ENCODE assay signal across 8 cellular contexts in the genomic region with DNA sequence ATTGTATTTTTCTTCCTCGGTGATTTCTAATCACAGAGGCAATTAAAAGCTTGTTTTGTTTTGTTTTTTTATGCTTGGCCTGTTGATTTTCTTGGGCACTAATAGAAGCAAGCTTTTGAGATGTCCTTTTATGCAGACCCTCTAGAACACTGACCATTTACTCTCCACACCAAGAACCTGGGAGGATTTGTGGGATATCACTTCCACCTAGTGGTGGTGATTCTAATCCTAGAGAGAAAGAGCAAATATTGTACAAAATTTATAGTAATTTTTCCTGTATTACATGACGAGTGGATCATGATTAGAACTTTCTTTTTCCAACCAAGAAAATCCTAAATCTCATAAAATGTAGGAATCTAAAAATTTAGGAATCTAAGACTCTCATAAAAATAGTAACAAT. TPM values are rescaled to one million over a fixed set of nuclear protein-coding genes. Genes with fewer than 3 reads are reported as not detected.
DNase-seq lines count a peak whose midpoint lies in the region; ATAC-seq, FAIRE-seq and TF ChIP-seq lines count a peak whose summit lies in the region.

No MANE protein-coding gene starts in this region.

- H3K9ac ChIP-seq in mesenchymal stem cell (ENCODE audit: low read length), result peak overlapping the region; percentile 44

- no peak overlapping the region for H4K91ac ChIP-seq in mesenchymal stem cell (ENCODE audit: low read length)

- H2BK5ac ChIP-seq in mesenchymal stem cell (ENCODE audit: low read depth, low read length, poor library complexity, severe bottlenecking), result no peak overlapping the region

- H2BK12ac ChIP-seq in mesenchymal stem cell (ENCODE audit: low read length in 2 of 2), result no peak overlapping the region

- H3K4me1 Mint-ChIP-seq in brain, result no peaks in the 10 kb centered on the region

- no peak overlapping the region for H3K4me3 Mint-ChIP-seq in brain

- no peaks in the 10 kb centered on the region for H3K79me1 ChIP-seq in mesenchymal stem cell (replicated peaks; ENCODE audit: low read length, poor library complexity, severe bottlenecking)

- no peak overlapping the region for H3K27ac ChIP-seq in mesenchymal stem cell (ENCODE audit: low read length, poor library complexity, severe bottlenecking)

- H2BK15ac ChIP-seq in mesenchymal stem cell (ENCODE audit: low read depth, poor library complexity, severe bottlenecking), result no peak overlapping the region

- H3K4ac ChIP-seq in mesenchymal stem cell (ENCODE audit: low read depth in 1 of 2, low read length in 2 of 2), result no peak overlapping the region

- no peak for FAIRE-seq in D721Med (lab: Jason Lieb, UNC)

- no peaks in the 10 kb centered on the region for H3K9me3 ChIP-seq in mesenchymal stem cell (ENCODE audit: control insufficient read depth, low read length)

- H3K27ac Mint-ChIP-seq in brain, result peak overlapping the region in 2 of 5 experiments; percentile 30 to 48

- WGBS in mesenchymal stem cell, result 100% methylated on average over 1 of the region's 2 CpGs

- H3K4me2 ChIP-seq in mesenchymal stem cell (ENCODE audit: low read length, poor library complexity, severe bottlenecking), result no peak overlapping the region

- peaks cover 2% of the 10 kb centered on the region in 2 experiments for H3K36me3 ChIP-seq in mesenchymal stem cell (ENCODE audit: control insufficient read depth in 1 of 2, insufficient read depth in 2 of 2, low read depth in 1 of 2, low read length in 2 of 2)

- no peaks in the 10 kb centered on the region for H3K27me3 ChIP-seq in mesenchymal stem cell (ENCODE audit: control insufficient read depth in 1 of 2, insufficient read depth in 1 of 2, low read length in 2 of 2)

- H3K4me1 ChIP-seq in mesenchymal stem cell (ENCODE audit: control insufficient read depth, insufficient read depth, low read depth, low read length), result no peaks in the 10 kb centered on the region

- no peak overlapping the region for H3K18ac ChIP-seq in mesenchymal stem cell (ENCODE audit: low read depth in 1 of 2, low read length in 2 of 2)

- H3K27me3 Mint-ChIP-seq in brain, result peaks cover 5% of the 10 kb centered on the region

- no peak for DNase-seq in D721Med (ENCODE audit: insufficient read length, low spot score)
- peak; percentile 26 for DNase-seq in NAMALWA (ENCODE audit: low spot score)
- DNase-seq in mesenchymal stem cell, result peak; percentile 53
- DNase-seq in LoVo (ENCODE audit: low spot score), result no peak
- DNase-seq in mesenteric fat pad (ENCODE audit: low spot score), result no peak
- DNase-seq in NCI-H1436 treated with DMSO at 0.1 percent for 48 hours (lab: John Stamatoyannopoulos, UW), result no peak
- DNase-seq in sciatic nerve (ENCODE audit: low spot score), result no peak

- no peaks in the 10 kb centered on the region for H3K9me3 Mint-ChIP-seq in brain

- ATAC-seq in sciatic nerve, result no peak

- H4K8ac ChIP-seq in mesenchymal stem cell (ENCODE audit: low read length), result no peak overlapping the region

- no peaks in the 10 kb centered on the region for H3K36me3 Mint-ChIP-seq in brain

- H2AK5ac ChIP-seq in mesenchymal stem cell (ENCODE audit: low read length, severe bottlenecking), result no peak overlapping the region

- TF ChIP-seq CTCF in D721Med (IDR thresholded peaks at IDR 0.05; ENCODE audit: insufficient read depth, missing control alignments) (peak; percentile 65), brain (conservative IDR thresholded peaks at IDR 0.05) (peak; percentile 76 to 84)

- no peak overlapping the region for H3K4me3 ChIP-seq in mesenchymal stem cell (ENCODE audit: insufficient read depth in 1 of 2, low read depth in 1 of 2, low read length in 2 of 2)

- H3K23ac ChIP-seq in mesenchymal stem cell (ENCODE audit: low read length in 2 of 2), result no peak overlapping the region

- H3K14ac ChIP-seq in mesenchymal stem cell (ENCODE audit: low read length in 2 of 2), result no peak overlapping the region

- no peak overlapping the region for H2BK120ac ChIP-seq in mesenchymal stem cell (ENCODE audit: low read depth, low read length)

- intact Hi-C loops in sciatic nerve (cut with DNase I), result no loop called here

- no peak overlapping the region for H2AFZ ChIP-seq in mesenchymal stem cell (ENCODE audit: low read depth, low read length)

RNA-seq across cellular contexts. Expression of gene NEMP2, which starts 23.4 kb away (rescaled TPM):
- polyA plus RNA-seq in brain (ENCODE audit: insufficient read depth, low read depth, low replicate concordance), result 4.0 TPM
- polyA plus RNA-seq in mesenchymal stem cell (2013, experiment 1 of 2), result 1.2 TPM
- 1.1 TPM for polyA plus RNA-seq in mesenchymal stem cell (2013, experiment 2 of 2)
- 6.5 TPM for total RNA-seq in mesenteric fat pad
- 5.6 TPM for total RNA-seq in sciatic nerve

Comparison
In these comparisons a context has a peak if more than half of its experiments do, and no peak if none do; other contexts are left out.
1. DNase-seq: peak in NAMALWA (single experiment) and mesenchymal stem cell (single experiment); none in D721Med (single experiment), LoVo (single experiment), mesenteric fat pad (single experiment), NCI-H1436 treated with DMSO at 0.1 percent for 48 hours (single experiment) and sciatic nerve (single experiment).